In the genomic region with DNA sequence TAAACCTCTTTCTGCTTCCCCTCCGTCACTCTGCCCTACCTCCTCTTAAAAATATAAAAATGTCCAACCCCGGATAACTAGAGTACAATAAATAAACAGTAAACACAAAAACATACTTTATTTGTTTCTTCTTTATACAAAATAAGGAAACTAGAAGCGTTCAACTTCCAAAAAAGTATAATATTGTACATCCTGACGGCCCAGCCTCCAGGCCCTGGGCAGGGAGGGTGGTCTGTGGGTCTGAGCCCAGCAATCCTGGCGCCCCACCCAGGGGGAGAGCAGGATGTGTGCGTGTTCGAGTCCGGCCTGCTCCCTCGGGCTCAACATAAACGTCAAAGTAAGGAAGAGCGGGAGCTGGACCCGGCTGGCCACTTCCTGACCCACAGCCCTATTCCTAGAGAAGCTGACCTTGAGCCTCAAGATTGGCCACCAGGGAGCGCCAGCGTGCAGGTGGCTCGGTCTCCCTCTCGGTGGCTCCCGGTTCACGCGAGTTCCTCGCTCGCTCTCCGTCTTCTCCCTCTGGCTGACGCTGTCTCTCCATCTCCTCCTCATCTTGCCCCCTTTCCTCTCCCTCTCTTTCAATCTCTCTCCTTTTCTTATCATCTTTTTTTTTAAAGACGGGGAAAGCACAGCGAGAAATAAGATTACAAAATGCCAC, we compare ENCODE assay signal across 8 cellular contexts. TPM values are rescaled to one million over a fixed set of nuclear protein-coding genes. Genes with fewer than 3 reads are reported as not detected.
A peak's percentile ranks its signal among the peaks of the same experiment; 100 is the strongest.
DNase-seq lines count a peak whose midpoint lies in the region; ATAC-seq and TF ChIP-seq lines count a peak whose summit lies in the region.

No MANE protein-coding gene starts in this region.

- peak overlapping the region; percentile 73 to 79 (median 77) for H3K4me3 Mint-ChIP-seq in T-cell

- H3K4me1 ChIP-seq in adrenal gland (replicated peaks in 1 of 2) (peaks cover 23 to 32% of the 10 kb centered on the region in 2 donors), right atrium auricular region (peaks cover 0 to 40% of the 10 kb centered on the region in 2 donors)

- H3K27ac ChIP-seq in adrenal gland (no peak overlapping the region), right atrium auricular region (no peak overlapping the region)

- no peaks in the 10 kb centered on the region for H3K36me3 Mint-ChIP-seq in T-cell

- CTCF ChIA-PET in T-cell (lab: Charles Lee) = no interaction called here

- ATAC-seq in T-cell (replicated peaks in 1 of 4) (peak; percentile 57 to 78 (median 64)), sciatic nerve (peak; percentile 86), HG02571 (IDR thresholded peaks at IDR 0.05; ENCODE audit: unreplicated experiment) (no peak), GM21529 (IDR thresholded peaks at IDR 0.05; ENCODE audit: unreplicated experiment) (no peak)

- intact Hi-C loops in adrenal gland (cut with DNase I) = loop anchor here in 1 of 2 donors (5.0 kb wide), 1 partner anchor 450 kb away; no protein-coding TSS in a partner anchor
- intact Hi-C loops in sciatic nerve (cut with DNase I) = loop anchor here (10.0 kb wide), 1 partner anchor 453 kb away; no protein-coding TSS in a partner anchor

- no peaks in the 10 kb centered on the region for H3K9me3 Mint-ChIP-seq in T-cell

- TF ChIP-seq CTCF in GM12864 (IDR thresholded peaks at IDR 0.05; ENCODE audit: low read depth, low read length, missing control alignments) (peak; percentile 90), adrenal gland (IDR thresholded peaks at IDR 0.05) (peak; percentile 67 to 87 (median 76)), right atrium auricular region (IDR thresholded peaks at IDR 0.05) (peak; percentile 72 to 84)

- H3K9me3 ChIP-seq in adrenal gland (replicated peaks in 1 of 3) (no peaks in the 10 kb centered on the region), right atrium auricular region (no peaks in the 10 kb centered on the region)

- no peak overlapping the region for H3K4me3 ChIP-seq in GM12864 (ENCODE audit: low read depth, low read length)
- peak overlapping the region in 1 of 4 donors; percentile 45 for H3K4me3 ChIP-seq in adrenal gland
- H3K4me3 ChIP-seq in right atrium auricular region = peak overlapping the region in 1 of 2 donors; percentile 39

- no peaks in the 10 kb centered on the region for H3K36me3 ChIP-seq in adrenal gland (replicated peaks in 1 of 2)
- H3K36me3 ChIP-seq in right atrium auricular region = no peaks in the 10 kb centered on the region

- H3K4me1 Mint-ChIP-seq in T-cell = peaks cover 18 to 32% (median 27%) of the 10 kb centered on the region in 3 donors

- 13 to 15% (median 14%) methylated on average over 25 of the region's 25 CpGs for WGBS in adrenal gland, 4 donors

- TF ChIP-seq POLR2A in adrenal gland (IDR thresholded peaks at IDR 0.05) = no peak

- peak overlapping the region in 1 of 2 donors; percentile 8 for H3K27ac Mint-ChIP-seq in T-cell

- POLR2A ChIA-PET in T-cell (lab: Charles Lee) = no interaction called here

- peaks cover 57% of the 10 kb centered on the region for H3K27me3 ChIP-seq in adrenal gland
- H3K27me3 ChIP-seq in right atrium auricular region = peaks cover 33 to 41% of the 10 kb centered on the region in 2 donors

- H3K27me3 Mint-ChIP-seq in T-cell = peaks cover 47 to 74% of the 10 kb centered on the region in 2 donors

- no peak for DNase-seq in GM12864 (ENCODE audit: low read depth)
- DNase-seq in MV-4-11 (lab: John Stamatoyannopoulos, UW) = peak; percentile 54
- DNase-seq in T-cell = peak in 33 of 34 experiments; percentile 13 to 69 (median 49)
- DNase-seq in adrenal gland = peak; percentile 74 to 92 (median 84)
- DNase-seq in right atrium auricular region (ENCODE audit: low spot score) = peak; percentile 74
- peak; percentile 85 for DNase-seq in sciatic nerve (ENCODE audit: low spot score)

RNA-seq across cellular contexts. Expression of gene LHX5, which starts 9.4 kb away (rescaled TPM):
- not detected for total RNA-seq in T-cell
- not detected for total RNA-seq in adrenal gland
- polyA plus RNA-seq in adrenal gland = not detected
- total RNA-seq in right atrium auricular region = not detected
- not detected for total RNA-seq in sciatic nerve

RNA-seq across cellular contexts. Expression of gene SDSL, which starts 40.1 kb away (rescaled TPM):
- 1 to 10 TPM in 1 of 5 donors, under 1 TPM in 3, not detected in 1; 0.19 to 2.3 (median 0.44) TPM for total RNA-seq in T-cell
- total RNA-seq in adrenal gland = 100 to 1,000 TPM in 1 of 8 donors, 10 to 100 TPM in 7; 11.6 to 111 (median 21.4) TPM
- 10 to 100 TPM; 15.9 to 40.3 (median 23.8) TPM for polyA plus RNA-seq in adrenal gland
- 1 to 10 TPM; 2.8 to 5.5 TPM for total RNA-seq in right atrium auricular region
- 1.8 TPM for total RNA-seq in sciatic nerve

RNA-seq across cellular contexts. Expression of gene SDS, which starts 58.6 kb away (rescaled TPM):
- total RNA-seq in T-cell (under 1 TPM in 2 of 5 donors, not detected in 3; 0.18 to 0.26 TPM), adrenal gland (100 to 1,000 TPM in 1 of 8 donors, 1 to 10 TPM in 7; 1.8 to 188 (median 3.2) TPM), right atrium auricular region (1 to 10 TPM in 1 of 2 donors, not detected in 1; 1.3 TPM), sciatic nerve (0.31 TPM)
- polyA plus RNA-seq in adrenal gland = 10 to 100 TPM in 1 of 3 donors, 1 to 10 TPM in 2; 5.7 to 41.2 (median 7.9) TPM

Comparison
In these comparisons a context has a peak if more than half of its experiments do, and no peak if none do; other contexts are left out.
1. ATAC-seq: peak in T-cell (4 of 4) and sciatic nerve (single experiment); none in HG02571 (single experiment) and GM21529 (single experiment).
2. Peak in every context shown above with its lines, with median percentiles within 50 percentile points of each other: CTCF ChIP-seq.